8 cellular contexts compared by ENCODE assay signal in genomic region chrX:8783100-8784098, GRCh38. TPM values are rescaled to one million over a fixed set of nuclear protein-coding genes. Genes with fewer than 3 reads are reported as not detected.
DNase-seq lines count a peak whose midpoint lies in the region; ATAC-seq lines count a peak whose summit lies in the region.

No MANE protein-coding gene starts in this region.

- CTCF ChIA-PET in activated naive CD4-positive, alpha-beta T cell treated with anti-CD3 and anti-CD28 coated beads for 36 hours (lab: Charles Lee): interaction anchor here (1.6 kb wide), 1 partner anchor 32 kb away, joined by 5 read pairs; no protein-coding TSS in a partner anchor

- no peak overlapping the region for H3K27ac ChIP-seq in neuronal stem cell (replicated peaks; ENCODE audit: low read length)

- H3K4me1 ChIP-seq in neuronal stem cell (ENCODE audit: control insufficient read depth in 2 of 2, insufficient read depth in 1 of 2, low read depth in 1 of 2, low read length in 2 of 2): no peaks in the 10 kb centered on the region

- H2AK5ac ChIP-seq in neuronal stem cell (ENCODE audit: low read depth, low read length): no peak overlapping the region

- H3K4me3 ChIP-seq in neuronal stem cell (ENCODE audit: low read length in 2 of 2): no peak overlapping the region

- H3K27ac Mint-ChIP-seq in activated naive CD4-positive, alpha-beta T cell treated with anti-CD3 and anti-CD28 coated beads for 36 hours: no peak overlapping the region
- H3K27ac Mint-ChIP-seq in immature natural killer cell: no peak overlapping the region
- H3K27ac Mint-ChIP-seq in stimulated activated naive CD8-positive, alpha-beta T cell treated with anti-CD3 and anti-CD28 coated beads, Interleukin-15, amount 100 ng/mL, for 72 hours: no peak overlapping the region

- no peaks in the 10 kb centered on the region for H3K9me3 Mint-ChIP-seq in activated naive CD4-positive, alpha-beta T cell treated with anti-CD3 and anti-CD28 coated beads for 36 hours
- peaks cover 0 to 1% (median 0%) of the 10 kb centered on the region in 6 donors for H3K9me3 Mint-ChIP-seq in immature natural killer cell
- H3K9me3 Mint-ChIP-seq in stimulated activated naive CD8-positive, alpha-beta T cell treated with anti-CD3 and anti-CD28 coated beads, Interleukin-15, amount 100 ng/mL, for 72 hours: no peaks in the 10 kb centered on the region

- no peak overlapping the region for H2BK120ac ChIP-seq in neuronal stem cell (ENCODE audit: low read depth, low read length)

- H3K9ac ChIP-seq in neuronal stem cell (ENCODE audit: low read depth, low read length, poor library complexity): no peak overlapping the region

- no peaks in the 10 kb centered on the region for H3K9me3 ChIP-seq in neuronal stem cell (replicated peaks in 1 of 2; ENCODE audit: control insufficient read depth in 2 of 2, insufficient read depth in 1 of 2, low read depth in 1 of 2, low read length in 2 of 2)

- H4K8ac ChIP-seq in neuronal stem cell (ENCODE audit: low read depth, low read length): no peak overlapping the region

- H3K27me3 ChIP-seq in neuronal stem cell (ENCODE audit: control insufficient read depth in 3 of 3, insufficient read depth in 3 of 3, low read depth in 1 of 3, low read length in 3 of 3): no peaks in the 10 kb centered on the region

- H3K18ac ChIP-seq in neuronal stem cell (ENCODE audit: low read length): no peak overlapping the region

- no peaks in the 10 kb centered on the region for H3K36me3 ChIP-seq in neuronal stem cell (replicated peaks in 1 of 2; ENCODE audit: control insufficient read depth in 2 of 2, insufficient read depth in 2 of 2, low read length in 2 of 2)

- H4K91ac ChIP-seq in neuronal stem cell (ENCODE audit: low read depth, low read length, poor library complexity): no peak overlapping the region

- no peak overlapping the region for H2BK15ac ChIP-seq in neuronal stem cell (ENCODE audit: low read length)

- no peak overlapping the region for H3K4ac ChIP-seq in neuronal stem cell (ENCODE audit: low read length)

- ATAC-seq in stimulated activated naive CD8-positive, alpha-beta T cell treated with anti-CD3 and anti-CD28 coated beads, Interleukin-15, amount 100 ng/mL, for 72 hours: peak; percentile 46

- WGBS in neuronal stem cell (ENCODE audit: extremely low coverage in 2 of 2, insufficient read length in 2 of 2, insufficient replicate concordance in 1 of 2), 2 donors: no CpG with 5 or more reads among the region's 51 CpGs

- no peaks in the 10 kb centered on the region for H3K79me1 ChIP-seq in neuronal stem cell (ENCODE audit: low read depth, low read length)

- H3K4me1 Mint-ChIP-seq in activated naive CD4-positive, alpha-beta T cell treated with anti-CD3 and anti-CD28 coated beads for 36 hours (ENCODE audit: low read depth): peaks cover 2% of the 10 kb centered on the region
- H3K4me1 Mint-ChIP-seq in immature natural killer cell: peaks cover 10 to 21% of the 10 kb centered on the region in 2 donors
- no peaks in the 10 kb centered on the region for H3K4me1 Mint-ChIP-seq in stimulated activated naive CD8-positive, alpha-beta T cell treated with anti-CD3 and anti-CD28 coated beads, Interleukin-15, amount 100 ng/mL, for 72 hours

- no peak overlapping the region for H3K23ac ChIP-seq in neuronal stem cell (ENCODE audit: low read depth, low read length, poor library complexity)

- intact Hi-C loops in activated naive CD4-positive, alpha-beta T cell treated with anti-CD3 and anti-CD28 coated beads for 36 hours (cut with micrococcal nuclease): loop anchor here (2.0 kb wide), 1 partner anchor 31 kb away; no protein-coding TSS in a partner anchor

- H2BK5ac ChIP-seq in neuronal stem cell (ENCODE audit: low read length): no peak overlapping the region

- no peak overlapping the region for H2AFZ ChIP-seq in neuronal stem cell (ENCODE audit: low read length)

- H2BK12ac ChIP-seq in neuronal stem cell (ENCODE audit: low read length): no peak overlapping the region

- no peak overlapping the region for H3K14ac ChIP-seq in neuronal stem cell (ENCODE audit: low read length)

- no peak overlapping the region for H3K4me3 Mint-ChIP-seq in activated naive CD4-positive, alpha-beta T cell treated with anti-CD3 and anti-CD28 coated beads for 36 hours
- H3K4me3 Mint-ChIP-seq in immature natural killer cell: peak overlapping the region; percentile 29 to 72 (median 51)
- peak overlapping the region; percentile 15 to 33 for H3K4me3 Mint-ChIP-seq in stimulated activated naive CD8-positive, alpha-beta T cell treated with anti-CD3 and anti-CD28 coated beads, Interleukin-15, amount 100 ng/mL, for 72 hours

- H3K27me3 Mint-ChIP-seq in activated naive CD4-positive, alpha-beta T cell treated with anti-CD3 and anti-CD28 coated beads for 36 hours (ENCODE audit: low read depth): no peaks in the 10 kb centered on the region
- H3K27me3 Mint-ChIP-seq in immature natural killer cell (ENCODE audit: low read depth in 3 of 3): peaks cover 0 to 11% (median 0%) of the 10 kb centered on the region in 3 donors
- no peaks in the 10 kb centered on the region for H3K27me3 Mint-ChIP-seq in stimulated activated naive CD8-positive, alpha-beta T cell treated with anti-CD3 and anti-CD28 coated beads, Interleukin-15, amount 100 ng/mL, for 72 hours

- DNase-seq in NCI-H1436 (lab: John Stamatoyannopoulos, UW) (peak; percentile 0), NCI-H1436 treated with DMSO at 0.1 percent for 48 hours (lab: John Stamatoyannopoulos, UW) (no peak), NAMALWA (ENCODE audit: low spot score) (peak; percentile 4), immature natural killer cell (peak; percentile 20 to 36 (median 27)), neuronal stem cell (ENCODE audit: low spot score) (no peak), NOMO-1 (lab: John Stamatoyannopoulos, UW; ENCODE audit: unreplicated experiment in 2 of 2) (no peak)
- peak; percentile 14 for DNase-seq in activated naive CD4-positive, alpha-beta T cell treated with anti-CD3 and anti-CD28 coated beads for 36 hours
- peak; percentile 7 to 30 for DNase-seq in stimulated activated naive CD8-positive, alpha-beta T cell treated with anti-CD3 and anti-CD28 coated beads, Interleukin-15, amount 100 ng/mL, for 72 hours

- no peak overlapping the region for H3K4me2 ChIP-seq in neuronal stem cell (ENCODE audit: insufficient read depth, low read length, poor library complexity, severe bottlenecking)

- no peaks in the 10 kb centered on the region for H3K36me3 Mint-ChIP-seq in activated naive CD4-positive, alpha-beta T cell treated with anti-CD3 and anti-CD28 coated beads for 36 hours (ENCODE audit: low read depth)
- no peaks in the 10 kb centered on the region for H3K36me3 Mint-ChIP-seq in immature natural killer cell

RNA-seq across cellular contexts. Expression of gene FAM9A, which starts 17.8 kb away (rescaled TPM):
- total RNA-seq in activated naive CD4-positive, alpha-beta T cell treated with anti-CD3 and anti-CD28 coated beads for 36 hours: not detected
- not detected for polyA plus RNA-seq in immature natural killer cell
- not detected for polyA plus RNA-seq in neuronal stem cell (2013, experiment 1 of 2)
- polyA plus RNA-seq in neuronal stem cell (2013, experiment 2 of 2): not detected

RNA-seq across cellular contexts. Expression of gene ANOS1, which starts 51.5 kb away (rescaled TPM):
- not detected for total RNA-seq in activated naive CD4-positive, alpha-beta T cell treated with anti-CD3 and anti-CD28 coated beads for 36 hours
- polyA plus RNA-seq in immature natural killer cell: not detected
- 15.9 TPM for polyA plus RNA-seq in neuronal stem cell (2013, experiment 1 of 2)
- 15.9 TPM for polyA plus RNA-seq in neuronal stem cell (2013, experiment 2 of 2)

Comparison
In these comparisons a context has a peak if more than half of its experiments do, and no peak if none do; other contexts are left out.
1. DNase-seq: peak in NCI-H1436 (single experiment), NAMALWA (single experiment), activated naive CD4-positive, alpha-beta T cell treated with anti-CD3 and anti-CD28 coated beads for 36 hours (single experiment), immature natural killer cell (3 of 3) and stimulated activated naive CD8-positive, alpha-beta T cell treated with anti-CD3 and anti-CD28 coated beads, Interleukin-15, amount 100 ng/mL, for 72 hours (2 of 2); none in NCI-H1436 treated with DMSO at 0.1 percent for 48 hours (single experiment), neuronal stem cell (single experiment) and NOMO-1 (0 of 2).